Comparison of ENCODE assay signal across 12 cellular contexts in the genomic region with DNA sequence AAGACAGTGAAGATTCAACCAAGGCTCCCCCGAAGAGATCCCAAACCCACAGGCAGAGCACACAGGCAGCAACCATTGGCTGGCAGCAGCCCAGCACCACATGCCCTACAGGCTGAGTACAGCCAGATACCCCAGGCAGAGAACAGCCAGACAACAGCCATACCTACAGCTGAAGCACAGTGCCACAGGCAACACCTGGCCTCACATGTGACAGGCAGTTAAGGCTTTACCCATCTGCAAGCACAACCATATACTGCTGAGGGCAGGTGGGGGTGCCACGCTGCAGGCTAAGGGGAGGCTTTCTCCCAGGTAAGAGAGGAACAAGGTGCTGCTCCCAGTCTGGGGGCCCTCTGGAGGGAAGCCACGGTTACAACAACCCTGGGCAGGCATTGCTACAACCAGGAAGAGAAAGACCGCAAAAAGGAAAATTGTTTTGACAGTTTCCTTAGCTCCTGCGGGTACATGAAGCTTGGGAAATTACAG. TPM values are rescaled to one million over a fixed set of nuclear protein-coding genes. Genes with fewer than 3 reads are reported as not detected.
DNase-seq lines count a peak whose midpoint lies in the region; ATAC-seq and TF ChIP-seq lines count a peak whose summit lies in the region.
"Had no signal": no experiment of that assay in that cellular context is flagged by ENCODE, and none has a peak within 500 bp of the region (broad histone marks: within the 10 kb centered on the region; RNA-seq: fewer than 3 reads in every experiment).

No MANE protein-coding gene starts in this region.

- H3K27ac ChIP-seq in MM.1S (ENCODE audit: low read length) (no peak overlapping the region), neural cell (ENCODE audit: low read length) (no peak overlapping the region)
- H3K27ac ChIP-seq: transverse colon had no signal

- peak; percentile 20 for TF ChIP-seq CTCF in GM12864 (IDR thresholded peaks at IDR 0.05; ENCODE audit: low read depth, low read length, missing control alignments)
- peak; percentile 38 for TF ChIP-seq CTCF in MM.1S (IDR thresholded peaks at IDR 0.05; ENCODE audit: low read length)
- peak; percentile 16 for TF ChIP-seq CTCF in cardiac fibroblast (IDR thresholded peaks at IDR 0.05; ENCODE audit: low read depth, low read length)
- peak; percentile 31 for TF ChIP-seq CTCF in neural cell (IDR thresholded peaks at IDR 0.05; ENCODE audit: poor library complexity, severe bottlenecking)

- no peak for TF ChIP-seq EP300 in neural cell (conservative IDR thresholded peaks at IDR 0.05; ENCODE audit: poor library complexity, severe bottlenecking)

- H3K27me3 ChIP-seq in MM.1S (replicated peaks; ENCODE audit: insufficient read depth, low read length) (no peaks in the 10 kb centered on the region), neural cell (ENCODE audit: insufficient read depth, low read depth, low read length) (no peaks in the 10 kb centered on the region)

- H4K20me1 ChIP-seq in MM.1S (ENCODE audit: insufficient read depth, low read length): no peaks in the 10 kb centered on the region
- no peaks in the 10 kb centered on the region for H4K20me1 ChIP-seq in neural cell (ENCODE audit: insufficient read depth)

- H3K79me2 ChIP-seq in MM.1S (ENCODE audit: low read length): no peaks in the 10 kb centered on the region
- H3K79me2 ChIP-seq in neural cell (replicated peaks; ENCODE audit: insufficient read depth, low read length): no peaks in the 10 kb centered on the region

- no peak overlapping the region for H3K9ac ChIP-seq in MM.1S (ENCODE audit: low read length)
- no peak overlapping the region for H3K9ac ChIP-seq in neural cell (ENCODE audit: low read length)

- no peak for TF ChIP-seq RAD21 in neural cell (conservative IDR thresholded peaks at IDR 0.05)

- H3F3A ChIP-seq in MM.1S (ENCODE audit: insufficient read depth, low read length) (no peaks in the 10 kb centered on the region), neural cell (ENCODE audit: insufficient read depth, low read length, poor library complexity, severe bottlenecking) (no peaks in the 10 kb centered on the region)

- H2AFZ ChIP-seq in MM.1S (ENCODE audit: low read length) (no peak overlapping the region), neural cell (ENCODE audit: low read depth, low read length) (no peak overlapping the region)

- no peak for ATAC-seq in GM18861 (IDR thresholded peaks at IDR 0.05; ENCODE audit: unreplicated experiment)

- H3K9me2 ChIP-seq in MM.1S (replicated peaks; ENCODE audit: insufficient read depth, low read length) (no peaks in the 10 kb centered on the region), neural cell (ENCODE audit: insufficient read depth, low read length) (no peaks in the 10 kb centered on the region)

- H3K4me3 ChIP-seq in GM12864 (ENCODE audit: low read depth, low read length): no peak overlapping the region
- no peak overlapping the region for H3K4me3 ChIP-seq in MM.1S (ENCODE audit: low read length)
- no peak overlapping the region for H3K4me3 ChIP-seq in cardiac fibroblast (replicated peaks in 1 of 2; ENCODE audit: low read depth in 2 of 2, low read length in 2 of 2)
- H3K4me3 ChIP-seq in neural cell (ENCODE audit: low read length): no peak overlapping the region
- H3K4me3 ChIP-seq: HAP-1, transverse colon had no signal

- H3K9me3 ChIP-seq in MM.1S (replicated peaks; ENCODE audit: insufficient read depth, low read length): no peaks in the 10 kb centered on the region
- no peaks in the 10 kb centered on the region for H3K9me3 ChIP-seq in neural cell (ENCODE audit: low read length)
- H3K9me3 ChIP-seq: HAP-1, transverse colon had no signal

- H3K4me1 ChIP-seq in MM.1S (ENCODE audit: low read length): no peaks in the 10 kb centered on the region
- H3K4me1 ChIP-seq: HAP-1, transverse colon had no signal

- H3K36me3 ChIP-seq in MM.1S (replicated peaks; ENCODE audit: insufficient read depth, low read length) (no peaks in the 10 kb centered on the region), neural cell (ENCODE audit: insufficient read depth, low read length) (no peaks in the 10 kb centered on the region)
- H3K36me3 ChIP-seq: HAP-1, transverse colon had no signal

- DNase-seq in GM12864 (ENCODE audit: low read depth) (no peak), MM.1S (peak; percentile 31), cardiac fibroblast (ENCODE audit: low read depth in 2 of 2) (no peak)
- DNase-seq in activated CD4-positive, alpha-beta T cell treated with anti-CD3 and anti-CD28 coated beads for 48 hours: no peak
- DNase-seq in effector CD4-positive, alpha-beta T cell: no peak
- DNase-seq: activated gamma-delta T cell treated with Interleukin-2 at 50 U/mL for 16 hours, EL, NCI-H1417 treated with DMSO at 0.1 percent for 48 hours, transverse colon had no signal

- no peak overlapping the region for H3K4me2 ChIP-seq in MM.1S (ENCODE audit: low read depth, low read length)
- H3K4me2 ChIP-seq in neural cell (ENCODE audit: low read length): no peak overlapping the region

TF ChIP-seq in neural cell, 6 proteins besides CTCF, POLR2A, EP300 and RAD21:
- TF ChIP-seq REST (IDR thresholded peaks at IDR 0.05; ENCODE audit: borderline replicate concordance) (no peak), POLR2AphosphoS5 (IDR thresholded peaks at IDR 0.05) (no peak), EZH2 (IDR thresholded peaks at IDR 0.05; ENCODE audit: borderline replicate concordance, insufficient read depth, low read length, poor library complexity, severe bottlenecking) (no peak), SMC3 (conservative IDR thresholded peaks at IDR 0.05; ENCODE audit: poor library complexity) (no peak)

RNA-seq across cellular contexts. Expression of gene CHIT1, which starts 12.3 kb away (rescaled TPM):
- not detected in 2 replicates for polyA plus RNA-seq in neural cell
- not detected in 2 replicates for polyA minus RNA-seq in neural cell

RNA-seq across cellular contexts. Expression of gene CHI3L1, which starts 30.7 kb away (rescaled TPM):
- not detected in 2 replicates for polyA plus RNA-seq in neural cell
- not detected in 2 replicates for polyA minus RNA-seq in neural cell

RNA-seq across cellular contexts. Expression of gene MYBPH, which starts 41.6 kb away (rescaled TPM):
- polyA plus RNA-seq in neural cell: not detected in 2 replicates
- polyA minus RNA-seq in neural cell: not detected in 2 replicates
